18 cellular contexts compared by ENCODE assay signal in genomic region chr3:1103525-1103924, GRCh38. TPM values are rescaled to one million over a fixed set of nuclear protein-coding genes. Genes with fewer than 3 reads are reported as not detected.
A peak's percentile ranks its signal among the peaks of the same experiment; 100 is the strongest.
DNase-seq lines count a peak whose midpoint lies in the region; ATAC-seq and TF ChIP-seq lines count a peak whose summit lies in the region.
"Had no signal": no experiment of that assay in that cellular context is flagged by ENCODE, and none has a peak within 500 bp of the region (broad histone marks: within the 10 kb centered on the region; RNA-seq: fewer than 3 reads in every experiment).

No MANE protein-coding gene starts in this region.

- no peaks in the 10 kb centered on the region for H4K20me1 ChIP-seq in neural progenitor cell (ENCODE audit: low read depth)

- H3K9me3 Mint-ChIP-seq in neural progenitor cell: no peaks in the 10 kb centered on the region
- H3K9me3 Mint-ChIP-seq in WTC11: peaks cover 56% of the 10 kb centered on the region

- TF ChIP-seq CTCF in AG10803 (conservative IDR thresholded peaks at IDR 0.05; ENCODE audit: low read length): peak; percentile 23; the same call in 1 of the 2 replicates
- peak; percentile 40 for TF ChIP-seq CTCF in epithelial cell of proximal tubule (conservative IDR thresholded peaks at IDR 0.05; ENCODE audit: low read depth, low read length)
- peak; percentile 23 for TF ChIP-seq CTCF in neural progenitor cell (IDR thresholded peaks at IDR 0.05)
- no peak for TF ChIP-seq CTCF in WTC11 (IDR thresholded peaks at IDR 0.05)
- TF ChIP-seq CTCF in stomach (IDR thresholded peaks at IDR 0.05): no peak

- no peaks in the 10 kb centered on the region for H3K36me3 ChIP-seq in neural progenitor cell
- no peaks in the 10 kb centered on the region for H3K36me3 ChIP-seq in stomach
- H3K36me3 ChIP-seq: BE2C had no signal

- no peak overlapping the region for H3K9ac ChIP-seq in neural progenitor cell

- no peaks in the 10 kb centered on the region for H3F3A ChIP-seq in neural progenitor cell (ENCODE audit: low read depth)

- H3K27me3 ChIP-seq in neural progenitor cell: no peaks in the 10 kb centered on the region
- H3K27me3 ChIP-seq in stomach: no peaks in the 10 kb centered on the region
- H3K27me3 ChIP-seq: BE2C had no signal

- CTCF ChIA-PET in WTC11 (lab: Charles Lee): no interaction called here

- intact Hi-C loops in stomach (cut with DNase I; ENCODE audit: low total_unique reads): no loop called here

- no peak for TF ChIP-seq EP300 in stomach (IDR thresholded peaks at IDR 0.05)

- no peak overlapping the region for H3K27ac Mint-ChIP-seq in neural progenitor cell
- no peak overlapping the region for H3K27ac Mint-ChIP-seq in WTC11
- H3K27ac Mint-ChIP-seq: CD8-positive, alpha-beta T cell had no signal

- ATAC-seq in WTC11: no peak
- ATAC-seq: CD8-positive, alpha-beta T cell had no signal

- no peaks in the 10 kb centered on the region for H3K4me1 Mint-ChIP-seq in neural progenitor cell
- H3K4me1 Mint-ChIP-seq in WTC11: no peaks in the 10 kb centered on the region

- H3K27me3 Mint-ChIP-seq in neural progenitor cell (ENCODE audit: insufficient read depth, low read depth): no peaks in the 10 kb centered on the region
- no peaks in the 10 kb centered on the region; the same call in 1 of the 2 replicates for H3K27me3 Mint-ChIP-seq in WTC11 (ENCODE audit: low read depth)

- DNase-seq in AG10803 (ENCODE audit: low read depth) (no peak), SK-MEL-5 (ENCODE audit: low read depth, low spot score) (peak; percentile 13), epithelial cell of proximal tubule (ENCODE audit: low read depth) (no peak), neural progenitor cell (ENCODE audit: low spot score) (no peak), WTC11 (ENCODE audit: low spot score) (no peak), stomach (no peak), inferior parietal cortex (ENCODE audit: extremely low spot score) (no peak), NCI-H2227 (lab: John Stamatoyannopoulos, UW; ENCODE audit: unreplicated experiment) (no peak)
- DNase-seq: BE2C; CD8-positive, alpha-beta T cell; DMS79 treated with DMSO at 0.1 percent for 48 hours; IMR-90; NCI-H1417; NCI-H2029; NCI-H2171 treated with DMSO at 0.1 percent for 48 hours; NCI-H510A treated with DMSO at 0.1 percent for 48 hours had no signal

- no peak overlapping the region for H3K4me2 ChIP-seq in neural progenitor cell

- no peaks in the 10 kb centered on the region for H3K79me2 ChIP-seq in neural progenitor cell (ENCODE audit: low read depth)

- POLR2A ChIA-PET in WTC11 (lab: Charles Lee): no interaction called here

- in situ Hi-C loops in SK-MEL-5 (cut with HindIII; ENCODE audit: low pct_unique_long_range_greater_than_20kb, low sequenced_read_pairs): no loop called here

- no peak overlapping the region for H3K27ac ChIP-seq in neural progenitor cell
- H3K27ac ChIP-seq in stomach: no peak overlapping the region

- H3K9me3 ChIP-seq in neural progenitor cell (ENCODE audit: low read depth) (no peaks in the 10 kb centered on the region), stomach (peaks cover 0 to 7% (median 0%) of the 10 kb centered on the region in 4 donors)
- H3K9me3 ChIP-seq: BE2C had no signal

- TF ChIP-seq POLR2A in stomach (IDR thresholded peaks at IDR 0.05): no peak

- no peaks in the 10 kb centered on the region for H3K4me1 ChIP-seq in neural progenitor cell
- no peaks in the 10 kb centered on the region for H3K4me1 ChIP-seq in stomach
- H3K4me1 ChIP-seq: BE2C had no signal

- H3K4me3 ChIP-seq in AG10803 (ENCODE audit: low read length): no peak overlapping the region
- no peak overlapping the region for H3K4me3 ChIP-seq in epithelial cell of proximal tubule (ENCODE audit: low read depth, low read length)
- H3K4me3 ChIP-seq in neural progenitor cell: no peak overlapping the region
- H3K4me3 ChIP-seq in stomach: no peak overlapping the region

- no peak overlapping the region for H3K4me3 Mint-ChIP-seq in neural progenitor cell
- H3K4me3 Mint-ChIP-seq in WTC11: no peak overlapping the region
- H3K4me3 Mint-ChIP-seq: CD8-positive, alpha-beta T cell had no signal

- 75 to 90% (median 84%) methylated on average over 6 of the region's 6 CpGs for WGBS in stomach, 5 donors

- no peaks in the 10 kb centered on the region for H3K36me3 Mint-ChIP-seq in neural progenitor cell
- H3K36me3 Mint-ChIP-seq in WTC11: peaks cover 46% of the 10 kb centered on the region
- H3K36me3 Mint-ChIP-seq: CD8-positive, alpha-beta T cell had no signal

- H2AFZ ChIP-seq in neural progenitor cell (replicated peaks): no peak overlapping the region

TF ChIP-seq in WTC11, 78 proteins besides CTCF, POLR2A, EP300 and RAD21:
- no peak for TF ChIP-seq MLX (CRISPR knock-in tag; IDR thresholded peaks at IDR 0.05)
TF ChIP-seq in WTC11: peak in this region for 0.

RNA-seq across cellular contexts. Expression of gene CNTN6, which starts 10.7 kb away (rescaled TPM):
- total RNA-seq in SK-MEL-5 (2014; rRNA removed; shearing (Covaris generic)): 0.27 and 0.40 TPM in 2 replicates
- 0.44 and 0.75 TPM in 2 replicates for polyA plus RNA-seq in SK-MEL-5 (2015; cell fraction: cytosol; rRNA removed)
- polyA plus RNA-seq in SK-MEL-5 (2015; cell fraction: nucleus; rRNA removed): 0.05 and 1.2 TPM in 2 replicates
- total RNA-seq in epithelial cell of proximal tubule (0.12 TPM in 1 of 2 replicates, not detected in the other), neural progenitor cell (ENCODE audit: low replicate concordance) (2.1 and 2.2 TPM in 2 replicates), WTC11 (2021) (not detected in 3 replicates), stomach (1 to 10 TPM in 1 of 5 donors, not detected in 4; 2.2 TPM)
- not detected for polyA plus RNA-seq in stomach
- total RNA-seq: CD8-positive, alpha-beta T cell; H1; HT-29; IMR-90 had no signal
- polyA plus RNA-seq: H1, IMR-90 had no signal

Comparison
In these comparisons a context has a peak if more than half of its experiments do, and no peak if none do; other contexts are left out.
1. CTCF ChIP-seq: peak in AG10803 (single experiment), epithelial cell of proximal tubule (single experiment) and neural progenitor cell (single experiment); none in WTC11 (single experiment) and stomach (0 of 7).